10 cellular contexts compared by ENCODE assay signal in the genomic region with DNA sequence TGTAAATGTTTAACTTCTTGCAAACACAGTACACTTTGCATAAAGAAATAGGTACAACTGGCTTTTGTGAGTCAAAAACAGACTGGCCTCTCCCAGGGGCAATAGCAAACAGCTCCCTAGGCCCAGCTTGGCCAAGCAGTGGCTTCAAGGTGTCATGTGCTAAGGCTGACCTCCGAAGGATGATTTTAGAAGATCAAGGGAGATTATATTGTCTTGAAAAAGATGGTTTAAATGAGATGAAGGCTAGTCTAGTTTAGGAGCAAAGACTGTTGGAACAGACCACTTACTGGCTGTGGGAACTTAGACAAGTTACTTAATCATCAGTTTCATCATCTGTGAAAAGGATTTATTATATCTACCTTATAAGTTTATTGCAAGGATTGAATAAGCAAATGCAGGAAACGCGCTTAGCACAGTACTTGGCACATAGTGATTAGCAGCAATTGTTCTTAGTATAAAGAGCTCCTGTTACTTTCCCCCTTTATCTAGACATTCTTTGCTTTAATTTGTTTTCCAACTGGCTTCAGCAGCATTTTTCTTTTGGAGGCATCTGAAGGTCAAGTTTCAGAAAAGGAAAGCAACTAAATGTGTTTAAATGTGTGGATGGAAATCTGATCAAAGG. TPM values are rescaled to one million over a fixed set of nuclear protein-coding genes. Genes with fewer than 3 reads are reported as not detected.
DNase-seq lines count a peak whose midpoint lies in the region; ATAC-seq and TF ChIP-seq lines count a peak whose summit lies in the region.
"Had no signal": no experiment of that assay in that cellular context is flagged by ENCODE, and none has a peak within 500 bp of the region (broad histone marks: within the 10 kb centered on the region; RNA-seq: fewer than 3 reads in every experiment).

No MANE protein-coding gene starts in this region.

- H3F3A ChIP-seq in MM.1S (ENCODE audit: insufficient read depth, low read length): 0 out of 2 replicates have a peak, but pooled peaks cover 7% of the 10 kb centered on the region

- no peak for TF ChIP-seq POLR2A in transverse colon (IDR thresholded peaks at IDR 0.05)

- no peak overlapping the region for H3K4me2 ChIP-seq in MM.1S (ENCODE audit: low read depth, low read length)

- TF ChIP-seq EP300 in transverse colon (IDR thresholded peaks at IDR 0.05; ENCODE audit: low read depth): no peak

- ATAC-seq in GM21529 (IDR thresholded peaks at IDR 0.05; ENCODE audit: unreplicated experiment) (peak; percentile 57), HG03571 (IDR thresholded peaks at IDR 0.05; ENCODE audit: unreplicated experiment) (peak; percentile 73), right cardiac atrium (peak; percentile 42 to 60)

- in situ Hi-C loops in transverse colon (cut with MboI; ENCODE audit: low pct_ligation_motif_present in 1 of 4, low pct_unique_long_range_greater_than_20kb in 1 of 4, low sequenced_read_pairs in 3 of 4): no loop called here

- H3K9me3 ChIP-seq in right cardiac atrium (ENCODE audit: control insufficient read depth, low read length): no peaks in the 10 kb centered on the region
- no peaks in the 10 kb centered on the region for H3K9me3 ChIP-seq in MM.1S (replicated peaks; ENCODE audit: insufficient read depth, low read length)
- H3K9me3 ChIP-seq in transverse colon: no peaks in the 10 kb centered on the region

- H3K9ac ChIP-seq in MM.1S (ENCODE audit: low read length): no peak overlapping the region

- TF ChIP-seq CTCF in MM.1S (IDR thresholded peaks at IDR 0.05; ENCODE audit: low read length) (no peak), transverse colon (IDR thresholded peaks at IDR 0.05) (no peak)

- H3K79me2 ChIP-seq in ACC112 (ENCODE audit: control insufficient read depth, insufficient read depth, low read length, unreplicated experiment) (no peaks in the 10 kb centered on the region), MM.1S (ENCODE audit: low read length) (no peaks in the 10 kb centered on the region)

- no peaks in the 10 kb centered on the region for H3K36me3 ChIP-seq in ACC112 (ENCODE audit: insufficient read depth, low read length)
- no peaks in the 10 kb centered on the region for H3K36me3 ChIP-seq in MM.1S (replicated peaks; ENCODE audit: insufficient read depth, low read length)
- H3K36me3 ChIP-seq in transverse colon: no peaks in the 10 kb centered on the region

- no peaks in the 10 kb centered on the region for H3K9me2 ChIP-seq in MM.1S (replicated peaks; ENCODE audit: insufficient read depth, low read length)

- H3K27me3 ChIP-seq in ACC112 (ENCODE audit: insufficient read depth, low read length): no peaks in the 10 kb centered on the region
- no peaks in the 10 kb centered on the region for H3K27me3 ChIP-seq in right cardiac atrium (ENCODE audit: control insufficient read depth, insufficient read depth)
- no peaks in the 10 kb centered on the region for H3K27me3 ChIP-seq in MM.1S (replicated peaks; ENCODE audit: insufficient read depth, low read length)
- no peaks in the 10 kb centered on the region for H3K27me3 ChIP-seq in transverse colon

- WGBS in right cardiac atrium: 46% methylated on average over 3 of the region's 3 CpGs
- 65 to 80% methylated on average over 2 to 3 of the region's 3 CpGs for WGBS in transverse colon (ENCODE audit: low coverage in 1 of 2), 2 donors

- H3K4me3 ChIP-seq in ACC112 (ENCODE audit: low read depth, low read length): 0 out of 2 replicates have a peak overlapping the region, but pooled peaks have one; percentile 45
- no peak overlapping the region for H3K4me3 ChIP-seq in right cardiac atrium (ENCODE audit: low read length)
- H3K4me3 ChIP-seq in MM.1S (ENCODE audit: low read length): no peak overlapping the region
- no peak overlapping the region for H3K4me3 ChIP-seq in transverse colon

- H3K4me1 ChIP-seq in ACC112 (ENCODE audit: control insufficient read depth, insufficient read depth, low read length, unreplicated experiment) (peaks cover 29% of the 10 kb centered on the region), right cardiac atrium (ENCODE audit: control insufficient read depth, insufficient read depth, low read length) (peaks cover 8% of the 10 kb centered on the region), MM.1S (ENCODE audit: low read length) (peaks cover 13% of the 10 kb centered on the region), transverse colon (peaks cover 0 to 26% (median 21%) of the 10 kb centered on the region in 4 donors)

- intact Hi-C loops in right cardiac atrium (cut with DNase I) (no loop called here), transverse colon (cut with DNase I; ENCODE audit: low total_unique reads) (no loop called here)

- H3K27ac ChIP-seq in ACC112 (ENCODE audit: low read depth, low read length) (peak overlapping the region; percentile 27), right cardiac atrium (ENCODE audit: low read length) (peak overlapping the region; percentile 81), MM.1S (ENCODE audit: low read length) (no peak overlapping the region), transverse colon (peak overlapping the region in 2 of 4 donors; percentile 19 to 27)

- DNase-seq in right cardiac atrium (no peak), mesenteric fat pad (ENCODE audit: low spot score) (no peak), MM.1S (no peak), transverse colon (no peak), GDM1 (lab: John Stamatoyannopoulos, UW) (no peak)
- DNase-seq: Karpas-422, naive B cell had no signal

- H2AFZ ChIP-seq in ACC112 (ENCODE audit: low read length, unreplicated experiment) (no peak overlapping the region), MM.1S (ENCODE audit: low read length) (no peak overlapping the region)

- no peaks in the 10 kb centered on the region for H4K20me1 ChIP-seq in MM.1S (ENCODE audit: insufficient read depth, low read length)

RNA-seq across cellular contexts. Expression of gene ANXA3, which starts 17.2 kb away (rescaled TPM):
- 10 to 100 TPM; 10.9 to 23.0 (median 11.5) TPM for total RNA-seq in right cardiac atrium
- 48.1 TPM for polyA plus RNA-seq in right cardiac atrium
- 49.8 TPM for total RNA-seq in mesenteric fat pad
- 10 to 100 TPM; 14.2 to 49.6 (median 30.4) TPM for total RNA-seq in transverse colon
